Comparison of ENCODE assay signal across 14 cellular contexts in the genomic region with DNA sequence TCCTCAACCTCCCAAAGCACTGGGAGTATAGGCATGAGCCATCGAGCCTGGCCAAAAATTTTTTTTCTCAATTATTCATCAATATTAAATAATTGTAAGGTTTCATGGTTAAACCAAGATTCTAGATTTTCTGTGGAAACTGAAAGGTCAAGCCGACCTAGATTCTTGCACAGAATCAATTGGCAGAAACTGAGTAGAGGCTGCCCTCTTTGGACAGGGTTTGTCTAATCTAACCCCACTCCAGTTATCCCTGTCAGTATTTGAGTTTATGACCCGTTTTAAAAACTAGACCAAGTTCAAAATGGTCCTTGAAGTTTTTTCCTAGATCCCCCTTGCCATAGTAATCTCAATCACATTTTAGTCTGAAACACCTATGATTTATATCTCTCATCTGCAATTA. TPM values are rescaled to one million over a fixed set of nuclear protein-coding genes. Genes with fewer than 3 reads are reported as not detected.
A peak's percentile ranks its signal among the peaks of the same experiment; 100 is the strongest.
DNase-seq lines count a peak whose midpoint lies in the region; FAIRE-seq and TF ChIP-seq lines count a peak whose summit lies in the region.
"Had no signal": no experiment of that assay in that cellular context is flagged by ENCODE, and none has a peak within 500 bp of the region (broad histone marks: within the 10 kb centered on the region; RNA-seq: fewer than 3 reads in every experiment).

No MANE protein-coding gene starts in this region.

- H3K36me3 Mint-ChIP-seq in activated T-cell treated with anti-CD3 and anti-CD28 coated beads, Interleukin-2, amount 50 U/mL, for 24 hours (ENCODE audit: low read depth), result no peaks in the 10 kb centered on the region

- no peaks in the 10 kb centered on the region for H3K79me2 ChIP-seq in GM23248 (ENCODE audit: insufficient read depth)

- no peaks in the 10 kb centered on the region for H3K9me3 Mint-ChIP-seq in activated T-cell treated with anti-CD3 and anti-CD28 coated beads, Interleukin-2, amount 50 U/mL, for 24 hours
- H3K9me3 Mint-ChIP-seq: T-helper 1 cell treated with Interleukin-12 subunit alpha and Interleukin-12 subunit beta and Interleukin-4 antibody, amounts not matched to agents 30 μg/mL and 1 μg/mL, for 36 hours had no signal

- no peaks in the 10 kb centered on the region for H3K27me3 Mint-ChIP-seq in activated T-cell treated with anti-CD3 and anti-CD28 coated beads, Interleukin-2, amount 50 U/mL, for 24 hours

- H3K9ac ChIP-seq in GM23248 (no peak overlapping the region), kidney (ENCODE audit: low read length in 2 of 2) (no peak overlapping the region)

- H2AFZ ChIP-seq in GM23248, result peak overlapping the region; percentile 23; the same call in 1 of the 2 replicates

- no peaks in the 10 kb centered on the region for H3F3A ChIP-seq in GM23248 (ENCODE audit: insufficient read depth)

- H3K36me3 ChIP-seq in GM23248 (ENCODE audit: low read depth) (no peaks in the 10 kb centered on the region), ascending aorta (no peaks in the 10 kb centered on the region), kidney (ENCODE audit: control insufficient read depth in 1 of 2, insufficient read depth in 2 of 2, low read length in 2 of 2) (no peaks in the 10 kb centered on the region)
- H3K36me3 ChIP-seq: esophagus squamous epithelium had no signal

- intact Hi-C loops in ascending aorta (cut with DNase I) (no loop called here), kidney (cut with DNase I) (no loop called here)

- H3K27me3 ChIP-seq in GM23248 (replicated peaks; ENCODE audit: insufficient read depth) (no peaks in the 10 kb centered on the region), ascending aorta (no peaks in the 10 kb centered on the region)
- H3K27me3 ChIP-seq: esophagus squamous epithelium had no signal

- no peaks in the 10 kb centered on the region for H3K9me2 ChIP-seq in GM23248 (ENCODE audit: insufficient read depth)

- H3K4me3 ChIP-seq in AG09309 (ENCODE audit: control insufficient read depth, low read depth, low read length), result no peak overlapping the region
- no peak overlapping the region for H3K4me3 ChIP-seq in GM23248
- no peak overlapping the region for H3K4me3 ChIP-seq in ascending aorta
- no peak overlapping the region for H3K4me3 ChIP-seq in kidney (ENCODE audit: low read length in 2 of 2)
- H3K4me3 ChIP-seq: esophagus squamous epithelium had no signal

- in situ Hi-C loops in GM23248 (cut with MboI), result loop anchor here (10.0 kb wide), 1 partner anchor 523 kb away; no protein-coding TSS in a partner anchor

- no peak overlapping the region for H3K4me2 ChIP-seq in GM23248 (ENCODE audit: unreplicated experiment)

- H4K20me1 ChIP-seq in GM23248 (ENCODE audit: insufficient read depth), result no peaks in the 10 kb centered on the region

- H3K27ac ChIP-seq in GM23248 (no peak overlapping the region), ascending aorta (no peak overlapping the region), kidney (ENCODE audit: low read depth in 2 of 2, low read length in 2 of 2) (no peak overlapping the region)
- H3K27ac ChIP-seq: esophagus squamous epithelium had no signal

- TF ChIP-seq CTCF in AG09309 (IDR thresholded peaks at IDR 0.05; ENCODE audit: control insufficient read depth, insufficient read depth, low read depth, low read length, missing control alignments) (peak; percentile 39), ascending aorta (IDR thresholded peaks at IDR 0.05) (peak in 2 of 3 experiments; percentile 10 to 37), kidney (IDR thresholded peaks at IDR 0.05; ENCODE audit: borderline replicate concordance, extremely low read depth, insufficient read depth) (peak; percentile 37)

- peaks cover 7% of the 10 kb centered on the region for H3K4me1 Mint-ChIP-seq in activated T-cell treated with anti-CD3 and anti-CD28 coated beads, Interleukin-2, amount 50 U/mL, for 24 hours (ENCODE audit: low read depth)
- H3K4me1 Mint-ChIP-seq: neural crest cell had no signal

- H3K9me3 ChIP-seq in GM23248 (ENCODE audit: low read depth) (no peaks in the 10 kb centered on the region), ascending aorta (no peaks in the 10 kb centered on the region), kidney (ENCODE audit: control insufficient read depth in 1 of 2, low read length in 2 of 2) (no peaks in the 10 kb centered on the region)
- H3K9me3 ChIP-seq: esophagus squamous epithelium had no signal

- H3K4me1 ChIP-seq in GM23248 (ENCODE audit: insufficient read depth) (no peaks in the 10 kb centered on the region), ascending aorta (no peaks in the 10 kb centered on the region), kidney (ENCODE audit: control insufficient read depth in 1 of 2, insufficient read depth in 1 of 2, low read depth in 1 of 2, low read length in 2 of 2) (no peaks in the 10 kb centered on the region)
- H3K4me1 ChIP-seq: esophagus squamous epithelium had no signal

- peak; percentile 33 for FAIRE-seq in kidney (lab: Jason Lieb, UNC)

- WGBS in GM23248 (ENCODE audit: low coverage in 1 of 2, low lambda C conversion rate in 2 of 2, missing lambda C conversion rate in 2 of 2), 2 experiments, result 2 to 8% methylated on average over 3 of the region's 3 CpGs

- no peak for DNase-seq in AG09309 (ENCODE audit: low read depth)
- DNase-seq in GM23248, result peak; percentile 45
- DNase-seq in ascending aorta (ENCODE audit: low spot score in 2 of 2), result no peak
- no peak for DNase-seq in kidney
- DNase-seq in activated T-cell treated with anti-CD3 and anti-CD28 coated beads, Interleukin-2, amount 50 U/mL, for 24 hours, result no peak
- DNase-seq in dedifferentiated amniotic fluid mesenchymal stem cell (ENCODE audit: extremely low spot score), result no peak
- no peak for DNase-seq in amniotic stem cell (lab: John Stamatoyannopoulos, UW)
- no peak for DNase-seq in middle frontal gyrus (ENCODE audit: extremely low spot score, low spot score)
- DNase-seq: activated effector memory CD4-positive, alpha-beta T cell treated with anti-CD3 and anti-CD28 coated beads, Interleukin-2, amount 50 U/mL, for 16 hours; DMS 273 treated with DMSO at 0.1 percent for 48 hours; esophagus squamous epithelium; NCI-H2081 had no signal

- no peak overlapping the region for H3K27ac Mint-ChIP-seq in activated T-cell treated with anti-CD3 and anti-CD28 coated beads, Interleukin-2, amount 50 U/mL, for 24 hours
- H3K27ac Mint-ChIP-seq: T-helper 1 cell treated with Interleukin-12 subunit alpha and Interleukin-12 subunit beta and Interleukin-4 antibody, amounts not matched to agents 30 μg/mL and 1 μg/mL, for 36 hours had no signal

- no peak overlapping the region for H3K4me3 Mint-ChIP-seq in activated T-cell treated with anti-CD3 and anti-CD28 coated beads, Interleukin-2, amount 50 U/mL, for 24 hours
- H3K4me3 Mint-ChIP-seq: neural crest cell; T-helper 1 cell treated with Interleukin-12 subunit alpha and Interleukin-12 subunit beta and Interleukin-4 antibody, amounts not matched to agents 30 μg/mL and 1 μg/mL, for 36 hours had no signal

RNA-seq across cellular contexts. Expression of gene ADAM10, which starts 8.6 kb away (rescaled TPM):
- total RNA-seq in GM23248 (2014; rRNA removed; shearing (Covaris generic)), result 171 and 193 TPM in 2 replicates
- polyA plus RNA-seq in GM23248 (2016; fragmentation: Nextera tagmentation; extraction: Ambion mirVana), result 190 and 194 TPM in 2 replicates
- 44.6 TPM for total RNA-seq in ascending aorta
- total RNA-seq in kidney, result 235 TPM
- 19.5 TPM for polyA plus RNA-seq in kidney (ENCODE audit: insufficient read depth, low read depth, low replicate concordance)

RNA-seq across cellular contexts. Expression of gene MINDY2, which starts 13.0 kb away (rescaled TPM):
- 26.9 and 28.7 TPM in 2 replicates for total RNA-seq in GM23248 (2014; rRNA removed; shearing (Covaris generic))
- polyA plus RNA-seq in GM23248 (2016; fragmentation: Nextera tagmentation; extraction: Ambion mirVana) (47.1 and 50.2 TPM in 2 replicates), kidney (ENCODE audit: insufficient read depth, low read depth, low replicate concordance) (5.1 TPM)
- total RNA-seq in ascending aorta (10.4 TPM), kidney (31.7 TPM)
